ENCODE assay signal across 1 cellular context in the genomic region with DNA sequence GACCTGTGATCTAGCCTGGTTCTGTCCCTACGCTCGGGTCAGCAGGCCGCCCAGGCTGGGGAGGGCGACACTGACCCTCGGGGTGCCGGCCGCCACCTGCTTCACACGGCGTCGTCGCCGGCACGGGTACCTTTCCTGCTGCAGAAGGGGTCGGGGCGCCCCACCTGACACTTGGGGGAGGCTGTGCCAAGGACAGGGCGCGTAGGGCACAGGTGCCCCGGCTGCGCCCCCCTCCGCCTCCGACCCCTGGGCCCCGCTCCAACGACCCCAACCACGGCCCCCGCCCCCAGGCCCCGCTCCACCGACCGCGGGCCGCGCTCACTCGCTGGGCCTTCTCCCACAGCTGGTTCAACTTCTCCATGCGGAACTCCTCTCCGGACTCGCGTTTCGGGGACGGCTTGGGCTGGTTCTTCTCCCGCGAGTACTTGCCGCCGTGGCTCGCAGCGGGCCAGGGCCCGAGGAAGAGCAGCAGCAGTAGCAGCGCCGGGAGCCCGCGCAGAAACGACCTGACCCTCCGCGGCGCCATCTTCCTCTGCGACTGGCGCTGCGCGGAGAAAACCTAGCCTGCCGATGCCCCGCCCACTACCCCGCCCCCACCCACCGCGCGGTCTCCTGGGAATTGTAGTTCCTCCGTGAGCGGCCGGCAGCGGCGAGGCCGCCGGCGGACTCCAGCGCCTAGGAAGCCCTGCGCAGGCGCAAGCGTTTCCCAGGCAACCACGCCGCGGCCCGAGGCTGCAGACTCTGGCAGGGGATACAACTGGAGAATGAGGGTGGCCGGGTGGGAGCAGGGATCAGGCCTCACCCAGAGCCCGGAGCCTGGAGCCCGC.
A peak's percentile ranks its signal among the peaks of the same experiment; 100 is the strongest.
TF ChIP-seq lines count a peak whose summit lies in the region.

LRPAP1 (minus strand) TSS at position 536 of the 827 bp plus-strand sequence; CDS start at position 526, 10 bp downstream.

TF ChIP-seq in WTC11, 78 proteins besides CTCF, POLR2A, EP300 and RAD21 (continued from another document):
- no peak for TF ChIP-seq ZSCAN18 (CRISPR knock-in tag; IDR thresholded peaks at IDR 0.05)
- no peak for TF ChIP-seq NFE2L1 (CRISPR knock-in tag; IDR thresholded peaks at IDR 0.05)
- TF ChIP-seq MYBL2 (CRISPR knock-in tag; IDR thresholded peaks at IDR 0.05): peak; percentile 70; the same call in 1 of the 2 replicates
- TF ChIP-seq, protein P1, sequence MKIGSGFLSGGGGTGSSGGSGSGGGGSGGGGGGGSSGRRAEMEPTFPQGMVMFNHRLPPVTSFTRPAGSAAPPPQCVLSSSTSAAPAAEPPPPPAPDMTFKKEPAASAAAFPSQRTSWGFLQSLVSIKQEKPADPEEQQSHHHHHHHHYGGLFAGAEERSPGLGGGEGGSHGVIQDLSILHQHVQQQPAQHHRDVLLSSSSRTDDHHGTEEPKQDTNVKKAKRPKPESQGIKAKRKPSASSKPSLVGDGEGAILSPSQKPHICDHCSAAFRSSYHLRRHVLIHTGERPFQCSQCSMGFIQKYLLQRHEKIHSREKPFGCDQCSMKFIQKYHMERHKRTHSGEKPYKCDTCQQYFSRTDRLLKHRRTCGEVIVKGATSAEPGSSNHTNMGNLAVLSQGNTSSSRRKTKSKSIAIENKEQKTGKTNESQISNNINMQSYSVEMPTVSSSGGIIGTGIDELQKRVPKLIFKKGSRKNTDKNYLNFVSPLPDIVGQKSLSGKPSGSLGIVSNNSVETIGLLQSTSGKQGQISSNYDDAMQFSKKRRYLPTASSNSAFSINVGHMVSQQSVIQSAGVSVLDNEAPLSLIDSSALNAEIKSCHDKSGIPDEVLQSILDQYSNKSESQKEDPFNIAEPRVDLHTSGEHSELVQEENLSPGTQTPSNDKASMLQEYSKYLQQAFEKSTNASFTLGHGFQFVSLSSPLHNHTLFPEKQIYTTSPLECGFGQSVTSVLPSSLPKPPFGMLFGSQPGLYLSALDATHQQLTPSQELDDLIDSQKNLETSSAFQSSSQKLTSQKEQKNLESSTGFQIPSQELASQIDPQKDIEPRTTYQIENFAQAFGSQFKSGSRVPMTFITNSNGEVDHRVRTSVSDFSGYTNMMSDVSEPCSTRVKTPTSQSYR (CRISPR knock-in tag; IDR thresholded peaks at IDR 0.05): no peak
- TF ChIP-seq CBFB (CRISPR knock-in tag; IDR thresholded peaks at IDR 0.05; ENCODE audit: low read depth): no peak
- TF ChIP-seq, protein P2, sequence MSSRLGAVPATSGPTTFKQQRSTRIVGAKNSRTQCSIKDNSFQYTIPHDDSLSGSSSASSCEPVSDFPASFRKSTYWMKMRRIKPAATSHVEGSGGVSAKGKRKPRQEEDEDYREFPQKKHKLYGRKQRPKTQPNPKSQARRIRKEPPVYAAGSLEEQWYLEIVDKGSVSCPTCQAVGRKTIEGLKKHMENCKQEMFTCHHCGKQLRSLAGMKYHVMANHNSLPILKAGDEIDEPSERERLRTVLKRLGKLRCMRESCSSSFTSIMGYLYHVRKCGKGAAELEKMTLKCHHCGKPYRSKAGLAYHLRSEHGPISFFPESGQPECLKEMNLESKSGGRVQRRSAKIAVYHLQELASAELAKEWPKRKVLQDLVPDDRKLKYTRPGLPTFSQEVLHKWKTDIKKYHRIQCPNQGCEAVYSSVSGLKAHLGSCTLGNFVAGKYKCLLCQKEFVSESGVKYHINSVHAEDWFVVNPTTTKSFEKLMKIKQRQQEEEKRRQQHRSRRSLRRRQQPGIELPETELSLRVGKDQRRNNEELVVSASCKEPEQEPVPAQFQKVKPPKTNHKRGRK (CRISPR knock-in tag; IDR thresholded peaks at IDR 0.05; ENCODE audit: borderline replicate concordance): no peak
- TF ChIP-seq NFYB (CRISPR knock-in tag; conservative IDR thresholded peaks at IDR 0.05; ENCODE audit: low read depth): no peak
- no peak for TF ChIP-seq TEAD1 (CRISPR knock-in tag; IDR thresholded peaks at IDR 0.05)
- TF ChIP-seq PRRX2 (CRISPR knock-in tag; IDR thresholded peaks at IDR 0.05): no peak
- TF ChIP-seq OVOL2 (CRISPR knock-in tag; IDR thresholded peaks at IDR 0.05; ENCODE audit: borderline replicate concordance): no peak
- TF ChIP-seq ZBTB21 (CRISPR knock-in tag; IDR thresholded peaks at IDR 0.05; ENCODE audit: borderline replicate concordance): no peak
- no peak for TF ChIP-seq ZNF425 (CRISPR knock-in tag; conservative IDR thresholded peaks at IDR 0.05)
- no peak for TF ChIP-seq SMAD3 (CRISPR knock-in tag; IDR thresholded peaks at IDR 0.05; ENCODE audit: borderline replicate concordance)
